8 cellular contexts compared by ENCODE assay signal in the genomic region with DNA sequence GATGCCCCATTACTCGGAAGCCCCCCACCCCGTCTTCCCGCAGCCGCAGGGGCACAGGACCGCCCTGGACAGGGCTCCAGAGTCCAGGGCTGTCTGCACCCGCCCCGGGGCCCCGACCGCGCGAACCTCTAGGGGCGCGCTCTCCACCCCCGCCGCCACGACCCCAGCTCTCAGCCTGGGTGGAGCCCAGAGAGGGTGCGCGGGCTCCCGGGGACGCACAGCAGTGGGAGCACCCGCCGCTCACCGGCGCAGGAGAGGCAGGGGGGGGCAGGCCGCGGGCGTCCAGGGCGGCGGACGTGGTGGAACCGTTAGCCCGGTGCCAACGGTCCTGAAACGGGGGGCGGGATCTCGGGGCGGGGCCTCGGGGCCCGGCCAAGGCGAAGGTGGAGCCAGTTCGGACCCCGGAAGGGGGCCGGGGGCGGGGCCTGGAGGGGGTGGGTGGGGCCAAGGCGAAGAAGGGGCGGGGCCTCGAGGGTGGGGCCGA. TPM values are rescaled to one million over a fixed set of nuclear protein-coding genes. Genes with fewer than 3 reads are reported as not detected.
DNase-seq lines count a peak whose midpoint lies in the region; ATAC-seq lines count a peak whose summit lies in the region.

A gene with protein sequence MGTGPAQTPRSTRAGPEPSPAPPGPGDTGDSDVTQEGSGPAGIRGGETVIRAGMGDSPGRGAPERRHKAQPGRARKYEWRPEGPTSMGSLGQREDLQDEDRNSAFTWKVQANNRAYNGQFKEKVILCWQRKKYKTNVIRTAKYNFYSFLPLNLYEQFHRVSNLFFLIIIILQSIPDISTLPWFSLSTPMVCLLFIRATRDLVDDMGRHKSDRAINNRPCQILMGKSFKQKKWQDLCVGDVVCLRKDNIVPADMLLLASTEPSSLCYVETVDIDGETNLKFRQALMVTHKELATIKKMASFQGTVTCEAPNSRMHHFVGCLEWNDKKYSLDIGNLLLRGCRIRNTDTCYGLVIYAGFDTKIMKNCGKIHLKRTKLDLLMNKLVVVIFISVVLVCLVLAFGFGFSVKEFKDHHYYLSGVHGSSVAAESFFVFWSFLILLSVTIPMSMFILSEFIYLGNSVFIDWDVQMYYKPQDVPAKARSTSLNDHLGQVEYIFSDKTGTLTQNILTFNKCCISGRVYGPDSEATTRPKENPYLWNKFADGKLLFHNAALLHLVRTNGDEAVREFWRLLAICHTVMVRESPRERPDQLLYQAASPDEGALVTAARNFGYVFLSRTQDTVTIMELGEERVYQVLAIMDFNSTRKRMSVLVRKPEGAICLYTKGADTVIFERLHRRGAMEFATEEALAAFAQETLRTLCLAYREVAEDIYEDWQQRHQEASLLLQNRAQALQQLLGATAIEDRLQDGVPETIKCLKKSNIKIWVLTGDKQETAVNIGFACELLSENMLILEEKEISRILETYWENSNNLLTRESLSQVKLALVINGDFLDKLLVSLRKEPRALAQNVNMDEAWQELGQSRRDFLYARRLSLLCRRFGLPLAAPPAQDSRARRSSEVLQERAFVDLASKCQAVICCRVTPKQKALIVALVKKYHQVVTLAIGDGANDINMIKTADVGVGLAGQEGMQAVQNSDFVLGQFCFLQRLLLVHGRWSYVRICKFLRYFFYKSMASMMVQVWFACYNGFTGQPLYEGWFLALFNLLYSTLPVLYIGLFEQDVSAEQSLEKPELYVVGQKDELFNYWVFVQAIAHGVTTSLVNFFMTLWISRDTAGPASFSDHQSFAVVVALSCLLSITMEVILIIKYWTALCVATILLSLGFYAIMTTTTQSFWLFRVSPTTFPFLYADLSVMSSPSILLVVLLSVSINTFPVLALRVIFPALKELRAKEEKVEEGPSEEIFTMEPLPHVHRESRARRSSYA (N-terminal part only) (minus strand): TSS at position 335 of the 484 bp plus-strand sequence. CDS start 540 bp downstream, outside the sequence.

- H3K4me3 Mint-ChIP-seq in activated T-helper 2 cell treated with anti-CD3 and anti-CD28 coated beads, Interferon-gamma antibody, Interleukin-2, Interleukin-4, amounts not matched to agents 10 μg/mL and 5 μg/mL and 100 μg/mL, durations not matched to agents 14 hours and 24 hours and 36 hours (ENCODE audit: low read depth) = peak within 1 kb of the TSS; percentile 85

- DNase-seq in stimulated activated CD8-positive, alpha-beta memory T cell treated with anti-CD3 and anti-CD28 coated beads, Interleukin-12 subunit alpha, Interleukin-12 subunit beta, amount 100 ng/mL, for 1 hour (ENCODE audit: low read depth) = peak; percentile 59
- no peak for DNase-seq in stimulated activated CD8-positive, alpha-beta memory T cell treated with anti-CD3 and anti-CD28 coated beads, Interleukin-4, amount 100 ng/mL, for 48 hours
- DNase-seq in activated T-helper 2 cell treated with anti-CD3 and anti-CD28 coated beads, Interferon-gamma antibody, Interleukin-2, Interleukin-4, amounts not matched to agents 10 μg/mL and 5 μg/mL and 100 μg/mL, durations not matched to agents 14 hours and 24 hours and 36 hours (ENCODE audit: low spot score) = no peak
- peak; percentile 32 to 66 for DNase-seq in stimulated activated CD8-positive, alpha-beta memory T cell treated with anti-CD3 and anti-CD28 coated beads, Interleukin-7, amount 100 ng/mL, for 4 hours (ENCODE audit: low read depth in 2 of 2)
- DNase-seq in EL (no peak), COLO668 (lab: John Stamatoyannopoulos, UW; ENCODE audit: unreplicated experiment) (no peak)

- peaks cover 11% of the 10 kb centered on the region for H3K4me1 Mint-ChIP-seq in activated T-helper 2 cell treated with anti-CD3 and anti-CD28 coated beads, Interferon-gamma antibody, Interleukin-2, Interleukin-4, amounts not matched to agents 10 μg/mL and 5 μg/mL and 100 μg/mL, durations not matched to agents 14 hours and 24 hours and 36 hours (ENCODE audit: low read depth)

- no peaks in the 10 kb centered on the region for H3K9me3 Mint-ChIP-seq in activated T-helper 2 cell treated with anti-CD3 and anti-CD28 coated beads, Interferon-gamma antibody, Interleukin-2, Interleukin-4, amounts not matched to agents 10 μg/mL and 5 μg/mL and 100 μg/mL, durations not matched to agents 14 hours and 24 hours and 36 hours

- peak within 1 kb of the TSS; percentile 95 for H3K27ac Mint-ChIP-seq in activated T-helper 2 cell treated with anti-CD3 and anti-CD28 coated beads, Interferon-gamma antibody, Interleukin-2, Interleukin-4, amounts not matched to agents 10 μg/mL and 5 μg/mL and 100 μg/mL, durations not matched to agents 14 hours and 24 hours and 36 hours

- intact Hi-C loops in activated T-helper 2 cell treated with anti-CD3 and anti-CD28 coated beads, Interferon-gamma antibody, Interleukin-2, Interleukin-4, amounts not matched to agents 10 μg/mL and 5 μg/mL and 100 μg/mL, durations not matched to agents 14 hours and 24 hours and 36 hours (cut with micrococcal nuclease) = loop anchor here (1.0 kb wide), 1 partner anchor 322 kb away; the partner anchor contains the start of gene PCSK4

- H3K4me3 ChIP-seq in iPS-11a (ENCODE audit: low read depth, low read length) = peak within 1 kb of the TSS; percentile 50

- H3K36me3 Mint-ChIP-seq in activated T-helper 2 cell treated with anti-CD3 and anti-CD28 coated beads, Interferon-gamma antibody, Interleukin-2, Interleukin-4, amounts not matched to agents 10 μg/mL and 5 μg/mL and 100 μg/mL, durations not matched to agents 14 hours and 24 hours and 36 hours (ENCODE audit: low read depth) = peaks cover 10% of the 10 kb centered on the region

- peak; percentile 15 for ATAC-seq in HG03354 (IDR thresholded peaks at IDR 0.05; ENCODE audit: poor library complexity, severe bottlenecking, unreplicated experiment)

- no peaks in the 10 kb centered on the region for H3K27me3 Mint-ChIP-seq in activated T-helper 2 cell treated with anti-CD3 and anti-CD28 coated beads, Interferon-gamma antibody, Interleukin-2, Interleukin-4, amounts not matched to agents 10 μg/mL and 5 μg/mL and 100 μg/mL, durations not matched to agents 14 hours and 24 hours and 36 hours (ENCODE audit: low read depth)

RNA-seq across cellular contexts. Expression of the gene that starts here (rescaled TPM):
- 11.3 and 11.5 TPM in 2 replicates for total RNA-seq in activated T-helper 2 cell treated with anti-CD3 and anti-CD28 coated beads, Interferon-gamma antibody, Interleukin-2, Interleukin-4, amounts not matched to agents 10 μg/mL and 5 μg/mL and 100 μg/mL, durations not matched to agents 14 hours and 24 hours and 36 hours

Comparison
In these comparisons a context has a peak if more than half of its experiments do, and no peak if none do; other contexts are left out.
1. DNase-seq: peak in stimulated activated CD8-positive, alpha-beta memory T cell treated with anti-CD3 and anti-CD28 coated beads, Interleukin-12 subunit alpha, Interleukin-12 subunit beta, amount 100 ng/mL, for 1 hour (single experiment) and stimulated activated CD8-positive, alpha-beta memory T cell treated with anti-CD3 and anti-CD28 coated beads, Interleukin-7, amount 100 ng/mL, for 4 hours (2 of 2); none in stimulated activated CD8-positive, alpha-beta memory T cell treated with anti-CD3 and anti-CD28 coated beads, Interleukin-4, amount 100 ng/mL, for 48 hours (single experiment), activated T-helper 2 cell treated with anti-CD3 and anti-CD28 coated beads, Interferon-gamma antibody, Interleukin-2, Interleukin-4, amounts not matched to agents 10 μg/mL and 5 μg/mL and 100 μg/mL, durations not matched to agents 14 hours and 24 hours and 36 hours (single experiment), EL (single experiment) and COLO668 (single experiment).